In the genomic region with DNA sequence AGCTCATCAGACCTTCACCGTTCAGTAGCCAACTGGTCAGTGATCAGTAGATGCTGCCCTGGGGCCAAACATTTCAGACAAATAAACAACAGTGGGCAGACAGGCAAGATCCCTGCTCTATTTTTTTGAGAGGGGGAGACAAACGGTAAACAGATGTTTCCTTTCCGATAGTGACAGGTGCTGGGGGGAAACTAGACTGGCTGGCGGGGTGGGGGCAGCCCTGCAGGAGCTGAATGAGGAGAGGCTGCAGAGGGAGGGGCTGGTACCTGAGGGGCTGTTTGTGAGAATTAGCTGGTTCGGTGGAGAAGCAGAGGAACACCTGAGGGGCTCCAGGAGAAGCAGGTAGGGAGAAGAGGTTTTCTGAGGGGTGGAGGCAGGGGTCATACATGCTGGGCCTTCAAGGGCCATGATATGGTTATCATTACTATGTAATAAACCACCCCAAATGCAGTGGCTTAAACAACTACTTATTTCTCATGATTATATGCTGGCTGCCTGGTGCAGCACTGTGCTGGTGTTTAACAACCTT, we compare ENCODE assay signal across 14 cellular contexts. TPM values are rescaled to one million over a fixed set of nuclear protein-coding genes. Genes with fewer than 3 reads are reported as not detected.
DNase-seq lines count a peak whose midpoint lies in the region; ATAC-seq and TF ChIP-seq lines count a peak whose summit lies in the region.
"Had no signal": no experiment of that assay in that cellular context is flagged by ENCODE, and none has a peak within 500 bp of the region (broad histone marks: within the 10 kb centered on the region; RNA-seq: fewer than 3 reads in every experiment).

No MANE protein-coding gene starts in this region.

- no peaks in the 10 kb centered on the region for H3K9me3 ChIP-seq in right lobe of liver
- H3K9me3 ChIP-seq: ascending aorta, HAP-1 had no signal

- peaks cover 40% of the 10 kb centered on the region for H3K36me3 Mint-ChIP-seq in T-helper 1 cell treated with Interleukin-12 subunit alpha and Interleukin-12 subunit beta and Interleukin-4 antibody, amounts not matched to agents 30 μg/mL and 1 μg/mL, for 36 hours (ENCODE audit: low read depth)
- H3K36me3 Mint-ChIP-seq in WTC11 (peaks cover 16% of the 10 kb centered on the region), memory B cell (peaks cover 19% of the 10 kb centered on the region), type B pancreatic cell (peaks cover 4% of the 10 kb centered on the region)

- H3K4me3 Mint-ChIP-seq in T-helper 1 cell treated with Interleukin-12 subunit alpha and Interleukin-12 subunit beta and Interleukin-4 antibody, amounts not matched to agents 30 μg/mL and 1 μg/mL, for 36 hours: peak overlapping the region; percentile 64
- H3K4me3 Mint-ChIP-seq in WTC11: no peak overlapping the region
- H3K4me3 Mint-ChIP-seq in memory B cell: no peak overlapping the region
- no peak overlapping the region for H3K4me3 Mint-ChIP-seq in type B pancreatic cell

- 67% methylated on average over 4 of the region's 5 CpGs for WGBS in right lobe of liver (ENCODE audit: insufficient coverage, low coverage, low lambda C conversion rate, missing lambda C conversion rate)

- TF ChIP-seq CTCF in GM12865 (IDR thresholded peaks at IDR 0.05; ENCODE audit: insufficient read depth, low read depth, low read length, missing control alignments) (no peak), WTC11 (IDR thresholded peaks at IDR 0.05) (no peak), right lobe of liver (IDR thresholded peaks at IDR 0.05) (no peak), type B pancreatic cell (conservative IDR thresholded peaks at IDR 0.05) (no peak)

- no peaks in the 10 kb centered on the region for H3K4me1 ChIP-seq in right lobe of liver
- H3K4me1 ChIP-seq: ascending aorta, HAP-1 had no signal

- TF ChIP-seq POLR2A in right lobe of liver (IDR thresholded peaks at IDR 0.05): no peak
- no peak for TF ChIP-seq POLR2A in GM18505 (IDR thresholded peaks at IDR 0.05; ENCODE audit: borderline replicate concordance, extremely low read depth, insufficient read depth, insufficient read length)

- peak overlapping the region; percentile 82 for H3K27ac Mint-ChIP-seq in T-helper 1 cell treated with Interleukin-12 subunit alpha and Interleukin-12 subunit beta and Interleukin-4 antibody, amounts not matched to agents 30 μg/mL and 1 μg/mL, for 36 hours
- H3K27ac Mint-ChIP-seq in WTC11: peak overlapping the region; percentile 49; the same call in 1 of the 2 replicates
- peak overlapping the region; percentile 75 for H3K27ac Mint-ChIP-seq in memory B cell
- H3K27ac Mint-ChIP-seq in type B pancreatic cell: no peak overlapping the region

- ATAC-seq in WTC11 (no peak), memory B cell (ENCODE audit: low read depth) (no peak), right lobe of liver (no peak), GM18505 (IDR thresholded peaks at IDR 0.05; ENCODE audit: unreplicated experiment) (no peak)

- DNase-seq in T-helper 1 cell (no peak), GM12865 (ENCODE audit: low read depth) (peak; percentile 76), WTC11 (ENCODE audit: low spot score) (no peak), memory B cell (ENCODE audit: low spot score in 2 of 2) (no peak), right lobe of liver (no peak), type B pancreatic cell (ENCODE audit: extremely low spot score, unreplicated experiment) (no peak)
- DNase-seq: left ventricle myocardium superior, NCI-H187, NCI-H748 treated with DMSO at 0.1 percent for 48 hours, T1000 had no signal

- H3K27me3 Mint-ChIP-seq in T-helper 1 cell treated with Interleukin-12 subunit alpha and Interleukin-12 subunit beta and Interleukin-4 antibody, amounts not matched to agents 30 μg/mL and 1 μg/mL, for 36 hours (ENCODE audit: low read depth): no peaks in the 10 kb centered on the region
- H3K27me3 Mint-ChIP-seq in WTC11 (ENCODE audit: low read depth) (no peaks in the 10 kb centered on the region), memory B cell (no peaks in the 10 kb centered on the region), type B pancreatic cell (no peaks in the 10 kb centered on the region)

- intact Hi-C loops in right lobe of liver (cut with DNase I): no loop called here

- H3K36me3 ChIP-seq in right lobe of liver: peaks cover 0 to 16% (median 0%) of the 10 kb centered on the region in 4 donors
- H3K36me3 ChIP-seq: HAP-1 had no signal

- H3K27ac ChIP-seq in right lobe of liver: no peak overlapping the region
- H3K27ac ChIP-seq: ascending aorta had no signal

- H3K4me3 ChIP-seq in GM12865 (ENCODE audit: low read depth, low read length): peak overlapping the region; percentile 61
- no peak overlapping the region for H3K4me3 ChIP-seq in right lobe of liver
- H3K4me3 ChIP-seq: ascending aorta, HAP-1 had no signal

- H3K9me3 Mint-ChIP-seq in T-helper 1 cell treated with Interleukin-12 subunit alpha and Interleukin-12 subunit beta and Interleukin-4 antibody, amounts not matched to agents 30 μg/mL and 1 μg/mL, for 36 hours: no peaks in the 10 kb centered on the region
- H3K9me3 Mint-ChIP-seq in WTC11 (no peaks in the 10 kb centered on the region), memory B cell (no peaks in the 10 kb centered on the region), type B pancreatic cell (no peaks in the 10 kb centered on the region)

- CTCF ChIA-PET in WTC11 (lab: Charles Lee): interaction anchor here (0.9 kb wide), 1 partner anchor 68 kb away, joined by 3 read pairs; no protein-coding TSS in a partner anchor

- H3K27me3 ChIP-seq in right lobe of liver: no peaks in the 10 kb centered on the region
- H3K27me3 ChIP-seq: ascending aorta had no signal

- POLR2A ChIA-PET in WTC11 (lab: Charles Lee): no interaction called here

- H3K4me1 Mint-ChIP-seq in T-helper 1 cell treated with Interleukin-12 subunit alpha and Interleukin-12 subunit beta and Interleukin-4 antibody, amounts not matched to agents 30 μg/mL and 1 μg/mL, for 36 hours (ENCODE audit: low read depth): peaks cover 33% of the 10 kb centered on the region
- H3K4me1 Mint-ChIP-seq in WTC11 (no peaks in the 10 kb centered on the region), memory B cell (peaks cover 8% of the 10 kb centered on the region), type B pancreatic cell (ENCODE audit: unreplicated experiment) (peaks cover 4% of the 10 kb centered on the region)

TF ChIP-seq in WTC11, 78 proteins besides CTCF, POLR2A, EP300 and RAD21 (continues in another document):
- no peak for TF ChIP-seq ELF4 (CRISPR knock-in tag; IDR thresholded peaks at IDR 0.05; ENCODE audit: low read depth)
- TF ChIP-seq, protein P1, sequence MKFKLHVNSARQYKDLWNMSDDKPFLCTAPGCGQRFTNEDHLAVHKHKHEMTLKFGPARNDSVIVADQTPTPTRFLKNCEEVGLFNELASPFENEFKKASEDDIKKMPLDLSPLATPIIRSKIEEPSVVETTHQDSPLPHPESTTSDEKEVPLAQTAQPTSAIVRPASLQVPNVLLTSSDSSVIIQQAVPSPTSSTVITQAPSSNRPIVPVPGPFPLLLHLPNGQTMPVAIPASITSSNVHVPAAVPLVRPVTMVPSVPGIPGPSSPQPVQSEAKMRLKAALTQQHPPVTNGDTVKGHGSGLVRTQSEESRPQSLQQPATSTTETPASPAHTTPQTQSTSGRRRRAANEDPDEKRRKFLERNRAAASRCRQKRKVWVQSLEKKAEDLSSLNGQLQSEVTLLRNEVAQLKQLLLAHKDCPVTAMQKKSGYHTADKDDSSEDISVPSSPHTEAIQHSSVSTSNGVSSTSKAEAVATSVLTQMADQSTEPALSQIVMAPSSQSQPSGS (CRISPR knock-in tag; IDR thresholded peaks at IDR 0.05; ENCODE audit: borderline replicate concordance, low read depth): no peak
- TF ChIP-seq SMAD3 (CRISPR knock-in tag; IDR thresholded peaks at IDR 0.05; ENCODE audit: borderline replicate concordance): no peak
- TF ChIP-seq ZNF671 (CRISPR knock-in tag; IDR thresholded peaks at IDR 0.05): no peak
- no peak for TF ChIP-seq RORB (CRISPR knock-in tag; IDR thresholded peaks at IDR 0.05)
- TF ChIP-seq, protein P2, sequence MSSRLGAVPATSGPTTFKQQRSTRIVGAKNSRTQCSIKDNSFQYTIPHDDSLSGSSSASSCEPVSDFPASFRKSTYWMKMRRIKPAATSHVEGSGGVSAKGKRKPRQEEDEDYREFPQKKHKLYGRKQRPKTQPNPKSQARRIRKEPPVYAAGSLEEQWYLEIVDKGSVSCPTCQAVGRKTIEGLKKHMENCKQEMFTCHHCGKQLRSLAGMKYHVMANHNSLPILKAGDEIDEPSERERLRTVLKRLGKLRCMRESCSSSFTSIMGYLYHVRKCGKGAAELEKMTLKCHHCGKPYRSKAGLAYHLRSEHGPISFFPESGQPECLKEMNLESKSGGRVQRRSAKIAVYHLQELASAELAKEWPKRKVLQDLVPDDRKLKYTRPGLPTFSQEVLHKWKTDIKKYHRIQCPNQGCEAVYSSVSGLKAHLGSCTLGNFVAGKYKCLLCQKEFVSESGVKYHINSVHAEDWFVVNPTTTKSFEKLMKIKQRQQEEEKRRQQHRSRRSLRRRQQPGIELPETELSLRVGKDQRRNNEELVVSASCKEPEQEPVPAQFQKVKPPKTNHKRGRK (CRISPR knock-in tag; IDR thresholded peaks at IDR 0.05; ENCODE audit: borderline replicate concordance): no peak
- TF ChIP-seq MYBL2 (CRISPR knock-in tag; IDR thresholded peaks at IDR 0.05): no peak

RNA-seq across cellular contexts. Expression of gene GOLGA3, which starts 8.2 kb away (rescaled TPM):
- total RNA-seq in WTC11 (2021): 36.8 to 47.8 TPM (median 39.6 TPM) in 3 replicates
- 10 to 100 TPM; 15.7 to 37.5 (median 22.8) TPM for total RNA-seq in right lobe of liver
- total RNA-seq in type B pancreatic cell (ENCODE audit: low replicate concordance): 62.0 and 81.5 TPM in 2 replicates

RNA-seq across cellular contexts. Expression of gene CHFR, which starts 50.5 kb away (rescaled TPM):
- total RNA-seq in WTC11 (2021) (50.2 to 58.7 TPM (median 53.9 TPM) in 3 replicates), right lobe of liver (10 to 100 TPM; 11.0 to 20.4 (median 13.5) TPM), type B pancreatic cell (ENCODE audit: low replicate concordance) (37.1 and 43.7 TPM in 2 replicates)
